In the genomic region with DNA sequence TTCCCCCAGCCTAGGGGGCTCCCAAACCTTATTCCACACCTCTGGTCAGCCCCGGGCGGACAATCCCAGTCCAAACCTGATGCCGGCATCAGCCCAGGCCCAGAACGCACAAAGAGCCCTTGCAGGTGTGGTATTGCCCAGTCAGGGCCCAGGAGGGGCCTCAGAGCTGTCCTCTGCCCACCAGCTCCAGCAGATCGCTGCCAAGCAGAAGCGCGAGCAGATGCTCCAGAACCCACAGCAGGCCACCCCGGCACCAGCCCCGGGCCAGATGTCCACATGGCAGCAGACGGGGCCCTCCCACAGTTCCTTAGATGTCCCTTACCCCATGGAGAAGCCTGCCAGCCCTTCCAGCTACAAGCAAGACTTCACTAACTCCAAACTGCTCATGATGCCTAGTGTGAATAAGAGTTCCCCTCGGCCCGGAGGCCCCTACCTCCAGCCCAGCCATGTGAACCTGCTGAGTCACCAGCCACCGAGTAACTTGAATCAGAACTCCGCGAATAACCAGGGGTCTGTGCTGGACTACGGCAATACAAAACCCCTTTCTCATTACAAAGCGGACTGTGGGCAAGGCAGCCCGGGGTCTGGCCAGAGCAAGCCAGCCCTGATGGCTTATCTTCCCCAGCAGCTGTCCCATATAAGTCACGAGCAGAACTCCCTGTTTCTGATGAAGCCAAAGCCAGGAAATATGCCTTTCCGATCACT, we compare ENCODE assay signal across 8 cellular contexts. TPM values are rescaled to one million over a fixed set of nuclear protein-coding genes. Genes with fewer than 3 reads are reported as not detected.
DNase-seq lines count a peak whose midpoint lies in the region; ATAC-seq, FAIRE-seq and TF ChIP-seq lines count a peak whose summit lies in the region.

No MANE protein-coding gene starts in this region.

- FAIRE-seq in endothelial cell of umbilical vein (lab: Jason Lieb, UNC), result peak; percentile 57

- peaks cover 0 to 9% of the 10 kb centered on the region in 2 experiments for H3K36me3 ChIP-seq in endothelial cell of umbilical vein (ENCODE audit: control insufficient read depth in 2 of 2, extremely low read depth in 1 of 2, insufficient read depth in 2 of 2, low read length in 2 of 2)

- TSS peak; percentile 49 for BruUV-seq in endothelial cell of umbilical vein (replicated peaks; lab: Mats Ljungman, UMichigan)

- H3K4me2 ChIP-seq in endothelial cell of umbilical vein (ENCODE audit: insufficient read depth, low read length), result peak overlapping the region; percentile 7

- dilution Hi-C loops in endothelial cell of umbilical vein (cut with MboI; ENCODE audit: extremely low pct_ligation_motif_present, low sequenced_read_pairs), result no loop called here

- peak overlapping the region; percentile 54 for H3K9ac ChIP-seq in endothelial cell of umbilical vein (replicated peaks; ENCODE audit: extremely low read depth, insufficient read depth, low read length)

- peak overlapping the region in 1 of 3 experiments; percentile 10 for H3K4me3 ChIP-seq in endothelial cell of umbilical vein (replicated peaks in 1 of 3; ENCODE audit: insufficient read depth in 1 of 3, low read depth in 1 of 3, low read length in 3 of 3)

- POLR2A ChIA-PET in RWPE1 (lab: Yijun Ruan, JAX; ENCODE audit: low non-redundant PET) (no interaction called here), endothelial cell of umbilical vein (lab: Charles Lee) (no interaction called here)

- peaks cover 44% of the 10 kb centered on the region for H3K79me2 ChIP-seq in endothelial cell of umbilical vein (ENCODE audit: control insufficient read depth, insufficient read depth, low read length)

- no peak for TF ChIP-seq POLR2A in endothelial cell of umbilical vein (IDR thresholded peaks at IDR 0.05; ENCODE audit: low read depth, low read length)

- ATAC-seq in HG03045 (IDR thresholded peaks at IDR 0.05; ENCODE audit: unreplicated experiment), result no peak

- peak overlapping the region; percentile 82 for H3K27ac ChIP-seq in RWPE1
- peak overlapping the region; percentile 87 for H3K27ac ChIP-seq in endothelial cell of umbilical vein (ENCODE audit: insufficient read depth, low read depth, low read length)

- CTCF ChIA-PET in RWPE1 (lab: Yijun Ruan, JAX), result no interaction called here
- CTCF ChIA-PET in endothelial cell of umbilical vein (lab: Charles Lee), result interaction anchor here (0.6 to 7.1 kb wide), 6 partner anchors 11 to 48 kb away, joined by 3 to 103 read pairs (median 4); a partner anchor contains a TSS

- no peaks in the 10 kb centered on the region for H3K9me3 ChIP-seq in endothelial cell of umbilical vein (replicated peaks; ENCODE audit: control insufficient read depth, insufficient read depth, low read length)

- H3K27me3 ChIP-seq in endothelial cell of umbilical vein (ENCODE audit: control insufficient read depth in 2 of 2, insufficient read depth in 2 of 2, low read length in 2 of 2), result no peaks in the 10 kb centered on the region

- H4K20me1 ChIP-seq in endothelial cell of umbilical vein (replicated peaks; ENCODE audit: control insufficient read depth, extremely low read depth, insufficient read depth, low read length), result no peaks in the 10 kb centered on the region

- TF ChIP-seq CTCF in RWPE1 (conservative IDR thresholded peaks at IDR 0.05; ENCODE audit: low read depth) (no peak), endothelial cell of umbilical vein (IDR thresholded peaks at IDR 0.05; ENCODE audit: extremely low read depth in 1 of 2, insufficient read depth in 1 of 2, low read depth in 1 of 2, low read length in 2 of 2) (no peak)

- H2AFZ ChIP-seq in endothelial cell of umbilical vein (ENCODE audit: low read depth, low read length), result no peak overlapping the region

- no peaks in the 10 kb centered on the region for H3K9me1 ChIP-seq in endothelial cell of umbilical vein (replicated peaks; ENCODE audit: control insufficient read depth, extremely low read depth, insufficient read depth, low read length)

- peaks cover 51% of the 10 kb centered on the region for H3K4me1 ChIP-seq in endothelial cell of umbilical vein (ENCODE audit: control insufficient read depth, extremely low read depth, insufficient read depth, low read length)

- DNase-seq in CD1c-positive myeloid dendritic cell (ENCODE audit: extremely low spot score) (peak; percentile 18), RWPE1 (ENCODE audit: low spot score) (no peak), endothelial cell of umbilical vein (ENCODE audit: low read depth, low spot score) (peak; percentile 69), occipital lobe (lab: John Stamatoyannopoulos, UW) (peak; percentile 10), DMS114 treated with DMSO at 0.1 percent for 48 hours (lab: John Stamatoyannopoulos, UW; ENCODE audit: unreplicated experiment) (no peak), DMS153 treated with DMSO at 0.1 percent for 48 hours (lab: John Stamatoyannopoulos, UW; ENCODE audit: unreplicated experiment) (no peak), NCI-H1436 (lab: John Stamatoyannopoulos, UW) (no peak)

- intact Hi-C loops in endothelial cell of umbilical vein (cut with micrococcal nuclease), result no loop called here

TF ChIP-seq in endothelial cell of umbilical vein, 7 proteins besides CTCF, POLR2A, EP300 and RAD21:
- TF ChIP-seq EZH2 (IDR thresholded peaks at IDR 0.05; ENCODE audit: borderline replicate concordance, low read depth, low read length, severe bottlenecking), result no peak
- TF ChIP-seq POLR2AphosphoS5 (IDR thresholded peaks at IDR 0.05; ENCODE audit: insufficient read depth, low read depth, low read length), result no peak

RNA-seq across cellular contexts. Expression of a gene that starts 27.6 kb away (rescaled TPM):
- total RNA-seq in endothelial cell of umbilical vein (0.88 and 0.95 TPM in 2 replicates), occipital lobe (1.7 TPM)
- 6.3 and 14.1 TPM in 2 replicates for polyA plus RNA-seq in endothelial cell of umbilical vein
- 0.98 and 1.7 TPM in 2 replicates for polyA plus RNA-seq in endothelial cell of umbilical vein (2011; cell fraction: cytosol; rRNA removed)
- polyA plus RNA-seq in endothelial cell of umbilical vein (2011; cell fraction: nucleus; rRNA removed), result 2.3 and 3.3 TPM in 2 replicates
- polyA plus RNA-seq in endothelial cell of umbilical vein (2012), result 1.0 TPM in 1 of 2 replicates, not detected in the other
- polyA minus RNA-seq in endothelial cell of umbilical vein, result 0.49 TPM in 1 of 2 replicates, not detected in the other
- not detected for polyA minus RNA-seq in endothelial cell of umbilical vein (2011; cell fraction: cytosol; rRNA and poly(A)+ RNA removed)
- polyA minus RNA-seq in endothelial cell of umbilical vein (2011; cell fraction: nucleus; rRNA and poly(A)+ RNA removed), result not detected in 2 replicates

RNA-seq across cellular contexts. Expression of a gene that starts 33.6 kb away (rescaled TPM):
- total RNA-seq in endothelial cell of umbilical vein (29.0 and 30.1 TPM in 2 replicates), occipital lobe (9.4 TPM)
- 11.7 and 12.4 TPM in 2 replicates for polyA plus RNA-seq in endothelial cell of umbilical vein
- polyA plus RNA-seq in endothelial cell of umbilical vein (2011; cell fraction: cytosol; rRNA removed), result 9.5 and 10.7 TPM in 2 replicates
- 12.5 and 13.6 TPM in 2 replicates for polyA plus RNA-seq in endothelial cell of umbilical vein (2011; cell fraction: nucleus; rRNA removed)
- polyA plus RNA-seq in endothelial cell of umbilical vein (2012), result 13.7 and 14.8 TPM in 2 replicates
- 13.1 and 15.0 TPM in 2 replicates for polyA minus RNA-seq in endothelial cell of umbilical vein
- 8.9 TPM for polyA minus RNA-seq in endothelial cell of umbilical vein (2011; cell fraction: cytosol; rRNA and poly(A)+ RNA removed)
- 14.1 and 17.8 TPM in 2 replicates for polyA minus RNA-seq in endothelial cell of umbilical vein (2011; cell fraction: nucleus; rRNA and poly(A)+ RNA removed)

RNA-seq across cellular contexts. Expression of a gene that starts 40.5 kb away (rescaled TPM):
- total RNA-seq in endothelial cell of umbilical vein (226 and 243 TPM in 2 replicates), occipital lobe (47.4 TPM)
- 243 and 300 TPM in 2 replicates for polyA plus RNA-seq in endothelial cell of umbilical vein
- 227 and 229 TPM in 2 replicates for polyA plus RNA-seq in endothelial cell of umbilical vein (2011; cell fraction: cytosol; rRNA removed)
- polyA plus RNA-seq in endothelial cell of umbilical vein (2011; cell fraction: nucleus; rRNA removed), result 434 and 609 TPM in 2 replicates
- 211 and 221 TPM in 2 replicates for polyA plus RNA-seq in endothelial cell of umbilical vein (2012)
- 149 and 172 TPM in 2 replicates for polyA minus RNA-seq in endothelial cell of umbilical vein
- polyA minus RNA-seq in endothelial cell of umbilical vein (2011; cell fraction: cytosol; rRNA and poly(A)+ RNA removed), result 87.2 TPM
- polyA minus RNA-seq in endothelial cell of umbilical vein (2011; cell fraction: nucleus; rRNA and poly(A)+ RNA removed), result 91.5 and 136 TPM in 2 replicates

RNA-seq across cellular contexts. Expression of a gene that starts 54.5 kb away (rescaled TPM):
- total RNA-seq in endothelial cell of umbilical vein (316 and 346 TPM in 2 replicates), occipital lobe (53.5 TPM)
- polyA plus RNA-seq in endothelial cell of umbilical vein, result 293 and 302 TPM in 2 replicates
- polyA plus RNA-seq in endothelial cell of umbilical vein (2011; cell fraction: cytosol; rRNA removed), result 161 and 215 TPM in 2 replicates
- 318 and 450 TPM in 2 replicates for polyA plus RNA-seq in endothelial cell of umbilical vein (2011; cell fraction: nucleus; rRNA removed)
- polyA plus RNA-seq in endothelial cell of umbilical vein (2012), result 253 and 324 TPM in 2 replicates
- polyA minus RNA-seq in endothelial cell of umbilical vein, result 329 and 383 TPM in 2 replicates
- polyA minus RNA-seq in endothelial cell of umbilical vein (2011; cell fraction: cytosol; rRNA and poly(A)+ RNA removed), result 322 TPM
- 164 and 528 TPM in 2 replicates for polyA minus RNA-seq in endothelial cell of umbilical vein (2011; cell fraction: nucleus; rRNA and poly(A)+ RNA removed)

Comparison
In these comparisons a context has a peak if more than half of its experiments do, and no peak if none do; other contexts are left out.
1. DNase-seq: peak in CD1c-positive myeloid dendritic cell (single experiment), endothelial cell of umbilical vein (single experiment) and occipital lobe (single experiment); none in RWPE1 (single experiment), DMS114 treated with DMSO at 0.1 percent for 48 hours (single experiment), DMS153 treated with DMSO at 0.1 percent for 48 hours (single experiment) and NCI-H1436 (single experiment).